32 cellular contexts compared by ENCODE assay signal in genomic region chr7:137716061-137716460, GRCh38.
"Had no signal": no experiment of that assay in that cellular context is flagged by ENCODE, and none has a peak within 500 bp of the region (broad histone marks: within the 10 kb centered on the region; RNA-seq: fewer than 3 reads in every experiment).

No MANE protein-coding gene starts in this region.

- H3K27ac Mint-ChIP-seq: activated B cell treated with CpG ODN at 0.5 μM for 24 hours; activated CD8-positive, alpha-beta T cell treated with anti-CD3 and anti-CD28 coated beads for 36 hours; activated naive CD4-positive, alpha-beta T cell treated with anti-CD3 and anti-CD28 coated beads for 36 hours; activated naive CD4-positive, alpha-beta T cell treated with anti-CD3 and anti-CD28 coated beads, Interleukin-2, amount 50 U/mL, for 24 hours; activated naive CD8-positive, alpha-beta T cell treated with anti-CD3 and anti-CD28 coated beads for 36 hours; activated naive CD8-positive, alpha-beta T cell treated with anti-CD3 and anti-CD28 coated beads, Interleukin-2, amount 50 U/mL, for 24 hours; activated T-helper 17 cell treated with anti-CD3 and anti-CD28 coated beads, Interleukin-2, amount 50 U/mL, for 72 hours; effector memory CD8-positive, alpha-beta T cell; T-helper 17 cell; T-helper 2 cell treated with Interferon-gamma antibody and Interleukin-4, amounts not matched to agents 5 μg/mL and 100 μg/mL, for 36 hours had no signal

- H3K4me3 Mint-ChIP-seq: activated B cell treated with CpG ODN at 0.5 μM for 24 hours; activated CD8-positive, alpha-beta T cell treated with anti-CD3 and anti-CD28 coated beads for 36 hours; activated naive CD4-positive, alpha-beta T cell treated with anti-CD3 and anti-CD28 coated beads for 36 hours; activated naive CD4-positive, alpha-beta T cell treated with anti-CD3 and anti-CD28 coated beads, Interleukin-2, amount 50 U/mL, for 24 hours; activated naive CD8-positive, alpha-beta T cell treated with anti-CD3 and anti-CD28 coated beads for 36 hours; activated naive CD8-positive, alpha-beta T cell treated with anti-CD3 and anti-CD28 coated beads, Interleukin-2, amount 50 U/mL, for 24 hours; activated T-cell treated with anti-CD3 and anti-CD28 coated beads, Interleukin-2, amount 50 U/mL, for 4 hours; activated T-helper 17 cell treated with anti-CD3 and anti-CD28 coated beads, Interleukin-2, amount 50 U/mL, for 72 hours; effector memory CD8-positive, alpha-beta T cell; T-helper 17 cell; T-helper 2 cell treated with Interferon-gamma antibody and Interleukin-4, amounts not matched to agents 5 μg/mL and 100 μg/mL, for 36 hours had no signal

- ATAC-seq: activated CD4-positive, CD25-positive, alpha-beta regulatory T cell treated with anti-CD3 and anti-CD28 coated beads, Interleukin-2, amount 50 U/mL, for 24 hours; activated CD8-positive, alpha-beta T cell treated with anti-CD3 and anti-CD28 coated beads for 36 hours; activated naive CD8-positive, alpha-beta T cell treated with anti-CD3 and anti-CD28 coated beads, Interleukin-2, amount 50 U/mL, for 24 hours; activated T-cell treated with anti-CD3 and anti-CD28 coated beads, Interleukin-2, amount 50 U/mL, for 4 hours; activated T-helper 17 cell treated with anti-CD3 and anti-CD28 coated beads, Interleukin-2, amount 50 U/mL, for 72 hours; body of pancreas; effector memory CD8-positive, alpha-beta T cell; foreskin keratinocyte; gastroesophageal sphincter; heart right ventricle; T-helper 17 cell had no signal

- H3K27me3 Mint-ChIP-seq: activated B cell treated with CpG ODN at 0.5 μM for 24 hours had no signal

- H3K4me1 ChIP-seq: adrenal gland, body of pancreas, esophagus muscularis mucosa, foreskin keratinocyte, gastroesophageal sphincter had no signal

- H3K27ac ChIP-seq: adrenal gland, body of pancreas, esophagus muscularis mucosa, foreskin keratinocyte, gastroesophageal sphincter, WERI-Rb-1 had no signal

- H3K9me3 Mint-ChIP-seq: activated B cell treated with CpG ODN at 0.5 μM for 24 hours; activated CD8-positive, alpha-beta T cell treated with anti-CD3 and anti-CD28 coated beads for 36 hours; activated naive CD4-positive, alpha-beta T cell treated with anti-CD3 and anti-CD28 coated beads for 36 hours; activated naive CD4-positive, alpha-beta T cell treated with anti-CD3 and anti-CD28 coated beads, Interleukin-2, amount 50 U/mL, for 24 hours; activated naive CD8-positive, alpha-beta T cell treated with anti-CD3 and anti-CD28 coated beads for 36 hours; activated naive CD8-positive, alpha-beta T cell treated with anti-CD3 and anti-CD28 coated beads, Interleukin-2, amount 50 U/mL, for 24 hours; activated T-cell treated with anti-CD3 and anti-CD28 coated beads, Interleukin-2, amount 50 U/mL, for 4 hours; activated T-helper 17 cell treated with anti-CD3 and anti-CD28 coated beads, Interleukin-2, amount 50 U/mL, for 72 hours; effector memory CD8-positive, alpha-beta T cell; T-helper 2 cell treated with Interferon-gamma antibody and Interleukin-4, amounts not matched to agents 5 μg/mL and 100 μg/mL, for 36 hours had no signal

- H3K4me1 Mint-ChIP-seq: activated B cell treated with CpG ODN at 0.5 μM for 24 hours; activated naive CD4-positive, alpha-beta T cell treated with anti-CD3 and anti-CD28 coated beads, Interleukin-2, amount 50 U/mL, for 24 hours; activated naive CD8-positive, alpha-beta T cell treated with anti-CD3 and anti-CD28 coated beads for 36 hours; activated naive CD8-positive, alpha-beta T cell treated with anti-CD3 and anti-CD28 coated beads, Interleukin-2, amount 50 U/mL, for 24 hours; activated T-helper 17 cell treated with anti-CD3 and anti-CD28 coated beads, Interleukin-2, amount 50 U/mL, for 72 hours; T-helper 17 cell had no signal

- H3K36me3 Mint-ChIP-seq: activated naive CD4-positive, alpha-beta T cell treated with anti-CD3 and anti-CD28 coated beads, Interleukin-2, amount 50 U/mL, for 24 hours; activated naive CD8-positive, alpha-beta T cell treated with anti-CD3 and anti-CD28 coated beads for 36 hours had no signal

- H3K36me3 ChIP-seq: adrenal gland, esophagus muscularis mucosa, gastroesophageal sphincter, heart right ventricle, WERI-Rb-1 had no signal

- H3K27me3 ChIP-seq: adrenal gland, body of pancreas, esophagus muscularis mucosa, foreskin keratinocyte, gastroesophageal sphincter, heart right ventricle had no signal

- H3K9me3 ChIP-seq: adrenal gland, body of pancreas, esophagus muscularis mucosa, gastroesophageal sphincter, heart right ventricle had no signal

- H3K4me3 ChIP-seq: adrenal gland, body of pancreas, esophagus muscularis mucosa, gastroesophageal sphincter, heart right ventricle had no signal

- DNase-seq: activated B cell treated with CpG ODN at 0.5 μM for 24 hours; activated CD4-positive, alpha-beta T cell treated with anti-CD3 and anti-CD28 coated beads for 48 hours; activated CD4-positive, alpha-beta T cell treated with anti-CD3 and anti-CD28 coated beads, Interleukin-2, amount 50 U/mL, for 1 hour; activated CD4-positive, alpha-beta T cell treated with anti-CD3 and anti-CD28 coated beads, Interleukin-2, amount 50 U/mL, for 48 hours; activated CD8-positive, alpha-beta memory T cell treated with anti-CD3 and anti-CD28 coated beads for 24 hours; activated CD8-positive, alpha-beta T cell treated with anti-CD3 and anti-CD28 coated beads for 36 hours; activated effector memory CD4-positive, alpha-beta T cell treated with Interleukin-2 at 50 U/mL for 16 hours; activated naive CD4-positive, alpha-beta T cell treated with anti-CD3 and anti-CD28 coated beads for 36 hours; activated naive CD8-positive, alpha-beta T cell treated with anti-CD3 and anti-CD28 coated beads for 36 hours; activated naive CD8-positive, alpha-beta T cell treated with anti-CD3 and anti-CD28 coated beads, Interleukin-2, amount 50 U/mL, for 24 hours; activated T-cell treated with anti-CD3 and anti-CD28 coated beads, Interleukin-2, amount 50 U/mL, for 4 hours; adrenal gland; amygdala; aorta; body of pancreas; caudate nucleus; cortex of kidney; dermis blood vessel endothelial cell; effector CD4-positive, alpha-beta T cell; effector memory CD8-positive, alpha-beta T cell; erythroblast; heart right ventricle; T-helper 17 cell; T1000; WERI-Rb-1 had no signal
